1 cellular context compared by ENCODE assay signal in genomic region chr11:986270-986951, GRCh38.
A peak's percentile ranks its signal among the peaks of the same experiment; 100 is the strongest.
TF ChIP-seq lines count a peak whose summit lies in the region.

No MANE protein-coding gene starts in this region.

TF ChIP-seq in HepG2, 621 proteins besides CTCF, POLR2A, EP300 and RAD21:
- peak; percentile 60 for TF ChIP-seq AGO2 (optimal IDR thresholded peaks at IDR 0.05; ENCODE audit: low read depth, low read length)
- TF ChIP-seq E2F2 (CRISPR knock-in tag; IDR thresholded peaks at IDR 0.05; ENCODE audit: borderline replicate concordance) = no peak
- no peak for TF ChIP-seq ZNF577 (CRISPR knock-in tag; IDR thresholded peaks at IDR 0.05; ENCODE audit: borderline replicate concordance, low read depth)
- no peak for TF ChIP-seq ELF1 (CRISPR knock-in tag; IDR thresholded peaks at IDR 0.05)
